In the genomic region with DNA sequence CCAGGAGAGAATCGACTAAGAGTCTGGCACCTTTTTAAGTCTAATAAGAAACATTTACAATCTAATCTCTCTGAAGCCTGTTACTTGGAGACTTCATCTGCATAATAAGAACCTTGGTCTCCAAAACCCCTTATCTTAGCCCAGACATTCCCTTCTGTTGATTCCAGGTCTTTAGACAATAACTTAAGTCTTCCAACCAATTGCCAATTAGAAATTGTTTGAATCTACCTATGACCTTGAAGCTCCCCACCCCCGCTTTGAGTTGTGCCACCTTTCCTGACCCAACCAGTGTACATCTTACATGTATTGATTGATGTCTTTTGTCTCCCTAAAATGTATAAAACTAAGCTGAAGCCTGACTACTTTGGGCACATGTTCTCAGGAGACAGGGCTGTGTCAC, we compare ENCODE assay signal across 1 cellular context.
TF ChIP-seq lines count a peak whose summit lies in the region.

No MANE protein-coding gene starts in this region.

TF ChIP-seq in H1, 55 proteins besides CTCF, POLR2A, EP300 and RAD21:
- no peak for TF ChIP-seq ZNF274 (IDR thresholded peaks at IDR 0.05; ENCODE audit: borderline replicate concordance, extremely low read depth, low read length)
- no peak for TF ChIP-seq SRF (IDR thresholded peaks at IDR 0.05; ENCODE audit: low read depth, low read length)
- TF ChIP-seq ASH2L (IDR thresholded peaks at IDR 0.05; ENCODE audit: low read length), result no peak
- TF ChIP-seq TAF1 (IDR thresholded peaks at IDR 0.05; ENCODE audit: low read depth, low read length), result no peak
- no peak for TF ChIP-seq SP1 (IDR thresholded peaks at IDR 0.05; ENCODE audit: low read depth, low read length)
- TF ChIP-seq, protein P1, sequence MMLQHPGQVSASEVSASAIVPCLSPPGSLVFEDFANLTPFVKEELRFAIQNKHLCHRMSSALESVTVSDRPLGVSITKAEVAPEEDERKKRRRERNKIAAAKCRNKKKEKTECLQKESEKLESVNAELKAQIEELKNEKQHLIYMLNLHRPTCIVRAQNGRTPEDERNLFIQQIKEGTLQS (IDR thresholded peaks at IDR 0.05; ENCODE audit: insufficient read depth, low read depth, low read length), result no peak
- TF ChIP-seq KDM5A (IDR thresholded peaks at IDR 0.05; ENCODE audit: low read length), result no peak
- no peak for TF ChIP-seq SAP30 (IDR thresholded peaks at IDR 0.05; ENCODE audit: insufficient read depth, insufficient replicate concordance, low read length)
